Comparison of ENCODE assay signal across 8 cellular contexts in the genomic region with DNA sequence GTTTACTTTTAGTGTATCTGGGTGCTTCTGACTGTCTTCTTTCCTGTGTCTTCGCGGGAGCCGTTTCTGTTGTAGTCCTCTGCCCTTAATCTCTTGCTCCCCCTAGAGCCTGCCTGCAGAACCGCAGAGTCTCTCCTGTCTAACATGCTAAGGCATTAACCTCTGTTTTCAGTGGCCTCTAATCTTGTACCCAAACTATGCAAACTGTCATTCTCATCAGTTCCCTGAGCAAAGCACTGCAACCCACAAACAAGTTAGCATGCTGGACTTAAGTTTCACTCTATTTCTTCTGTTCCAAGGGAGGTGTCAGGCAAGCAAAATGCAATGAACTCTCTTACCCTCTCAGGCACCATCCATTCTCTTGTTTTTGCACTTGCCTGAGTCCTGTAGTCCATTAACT.
DNase-seq lines count a peak whose midpoint lies in the region; ATAC-seq lines count a peak whose summit lies in the region.

No MANE protein-coding gene starts in this region.

- CTCF ChIA-PET in activated CD4-positive, alpha-beta memory T cell treated with anti-CD3 and anti-CD28 coated beads, Interleukin-2, amount 10 ng/mL, durations not matched to agents 7 days and 5 days (lab: Charles Lee), result interaction anchor here (1.7 kb wide), 1 partner anchor 732 kb away, joined by 5 read pairs; no protein-coding TSS in a partner anchor

- POLR2A ChIA-PET in activated CD4-positive, alpha-beta memory T cell treated with anti-CD3 and anti-CD28 coated beads, Interleukin-2, amount 10 ng/mL, durations not matched to agents 7 days and 5 days (lab: Charles Lee), result no interaction called here

- no peaks in the 10 kb centered on the region for H3K36me3 Mint-ChIP-seq in activated CD4-positive, alpha-beta memory T cell treated with anti-CD3 and anti-CD28 coated beads, Interleukin-2, amount 10 ng/mL, durations not matched to agents 7 days and 5 days (ENCODE audit: low read depth)
- H3K36me3 Mint-ChIP-seq in activated T-helper 2 cell treated with anti-CD3 and anti-CD28 coated beads, Interferon-gamma antibody, Interleukin-2, Interleukin-4, amounts not matched to agents 10 μg/mL and 5 μg/mL and 100 μg/mL, durations not matched to agents 14 hours and 24 hours and 36 hours (ENCODE audit: low read depth), result no peaks in the 10 kb centered on the region

- H3K4me3 Mint-ChIP-seq in activated CD4-positive, alpha-beta memory T cell treated with anti-CD3 and anti-CD28 coated beads, Interleukin-2, amount 10 ng/mL, durations not matched to agents 7 days and 5 days, result no peak overlapping the region
- no peak overlapping the region for H3K4me3 Mint-ChIP-seq in activated T-helper 2 cell treated with anti-CD3 and anti-CD28 coated beads, Interferon-gamma antibody, Interleukin-2, Interleukin-4, amounts not matched to agents 10 μg/mL and 5 μg/mL and 100 μg/mL, durations not matched to agents 14 hours and 24 hours and 36 hours (ENCODE audit: low read depth)

- peaks cover 8% of the 10 kb centered on the region for H3K9me3 Mint-ChIP-seq in activated CD4-positive, alpha-beta memory T cell treated with anti-CD3 and anti-CD28 coated beads, Interleukin-2, amount 10 ng/mL, durations not matched to agents 7 days and 5 days
- H3K9me3 Mint-ChIP-seq in activated T-helper 2 cell treated with anti-CD3 and anti-CD28 coated beads, Interferon-gamma antibody, Interleukin-2, Interleukin-4, amounts not matched to agents 10 μg/mL and 5 μg/mL and 100 μg/mL, durations not matched to agents 14 hours and 24 hours and 36 hours, result peaks cover 18% of the 10 kb centered on the region

- no peaks in the 10 kb centered on the region for H3K4me1 Mint-ChIP-seq in activated CD4-positive, alpha-beta memory T cell treated with anti-CD3 and anti-CD28 coated beads, Interleukin-2, amount 10 ng/mL, durations not matched to agents 7 days and 5 days
- no peaks in the 10 kb centered on the region for H3K4me1 Mint-ChIP-seq in activated T-helper 2 cell treated with anti-CD3 and anti-CD28 coated beads, Interferon-gamma antibody, Interleukin-2, Interleukin-4, amounts not matched to agents 10 μg/mL and 5 μg/mL and 100 μg/mL, durations not matched to agents 14 hours and 24 hours and 36 hours (ENCODE audit: low read depth)

- DNase-seq in NK-92 treated with Interleukin-12 subunit alpha and Interleukin-12 subunit beta, amount 100 ng/mL, for 24 hours (lab: John Stamatoyannopoulos, UW), result peak; percentile 22
- DNase-seq in NK-92 (lab: John Stamatoyannopoulos, UW; ENCODE audit: unreplicated experiment) (no peak), OCI-M1 (lab: John Stamatoyannopoulos, UW) (peak; percentile 66), fibroblast of peridontal ligament (ENCODE audit: extremely low read depth) (peak; percentile 51), T-helper 9 cell (no peak)
- DNase-seq in activated CD4-positive, alpha-beta memory T cell treated with anti-CD3 and anti-CD28 coated beads, Interleukin-2, amount 10 ng/mL, durations not matched to agents 7 days and 5 days, result no peak
- DNase-seq in activated T-helper 2 cell treated with anti-CD3 and anti-CD28 coated beads, Interferon-gamma antibody, Interleukin-2, Interleukin-4, amounts not matched to agents 10 μg/mL and 5 μg/mL and 100 μg/mL, durations not matched to agents 14 hours and 24 hours and 36 hours (ENCODE audit: low spot score), result no peak

- intact Hi-C loops in activated T-helper 2 cell treated with anti-CD3 and anti-CD28 coated beads, Interferon-gamma antibody, Interleukin-2, Interleukin-4, amounts not matched to agents 10 μg/mL and 5 μg/mL and 100 μg/mL, durations not matched to agents 14 hours and 24 hours and 36 hours (cut with micrococcal nuclease), result no loop called here

- no peak overlapping the region for H3K27ac Mint-ChIP-seq in activated CD4-positive, alpha-beta memory T cell treated with anti-CD3 and anti-CD28 coated beads, Interleukin-2, amount 10 ng/mL, durations not matched to agents 7 days and 5 days
- H3K27ac Mint-ChIP-seq in activated T-helper 2 cell treated with anti-CD3 and anti-CD28 coated beads, Interferon-gamma antibody, Interleukin-2, Interleukin-4, amounts not matched to agents 10 μg/mL and 5 μg/mL and 100 μg/mL, durations not matched to agents 14 hours and 24 hours and 36 hours, result no peak overlapping the region

- ATAC-seq in HG02798 (IDR thresholded peaks at IDR 0.05; ENCODE audit: poor library complexity, unreplicated experiment), result peak; percentile 90

- no peaks in the 10 kb centered on the region for H3K27me3 Mint-ChIP-seq in activated CD4-positive, alpha-beta memory T cell treated with anti-CD3 and anti-CD28 coated beads, Interleukin-2, amount 10 ng/mL, durations not matched to agents 7 days and 5 days
- H3K27me3 Mint-ChIP-seq in activated T-helper 2 cell treated with anti-CD3 and anti-CD28 coated beads, Interferon-gamma antibody, Interleukin-2, Interleukin-4, amounts not matched to agents 10 μg/mL and 5 μg/mL and 100 μg/mL, durations not matched to agents 14 hours and 24 hours and 36 hours (ENCODE audit: low read depth), result no peaks in the 10 kb centered on the region

Comparison
In these comparisons a context has a peak if more than half of its experiments do, and no peak if none do; other contexts are left out.
1. DNase-seq: peak in NK-92 treated with Interleukin-12 subunit alpha and Interleukin-12 subunit beta, amount 100 ng/mL, for 24 hours (single experiment), OCI-M1 (single experiment) and fibroblast of peridontal ligament (single experiment); none in NK-92 (single experiment), activated CD4-positive, alpha-beta memory T cell treated with anti-CD3 and anti-CD28 coated beads, Interleukin-2, amount 10 ng/mL, durations not matched to agents 7 days and 5 days (single experiment), T-helper 9 cell (single experiment) and activated T-helper 2 cell treated with anti-CD3 and anti-CD28 coated beads, Interferon-gamma antibody, Interleukin-2, Interleukin-4, amounts not matched to agents 10 μg/mL and 5 μg/mL and 100 μg/mL, durations not matched to agents 14 hours and 24 hours and 36 hours (single experiment).